In the genomic region with DNA sequence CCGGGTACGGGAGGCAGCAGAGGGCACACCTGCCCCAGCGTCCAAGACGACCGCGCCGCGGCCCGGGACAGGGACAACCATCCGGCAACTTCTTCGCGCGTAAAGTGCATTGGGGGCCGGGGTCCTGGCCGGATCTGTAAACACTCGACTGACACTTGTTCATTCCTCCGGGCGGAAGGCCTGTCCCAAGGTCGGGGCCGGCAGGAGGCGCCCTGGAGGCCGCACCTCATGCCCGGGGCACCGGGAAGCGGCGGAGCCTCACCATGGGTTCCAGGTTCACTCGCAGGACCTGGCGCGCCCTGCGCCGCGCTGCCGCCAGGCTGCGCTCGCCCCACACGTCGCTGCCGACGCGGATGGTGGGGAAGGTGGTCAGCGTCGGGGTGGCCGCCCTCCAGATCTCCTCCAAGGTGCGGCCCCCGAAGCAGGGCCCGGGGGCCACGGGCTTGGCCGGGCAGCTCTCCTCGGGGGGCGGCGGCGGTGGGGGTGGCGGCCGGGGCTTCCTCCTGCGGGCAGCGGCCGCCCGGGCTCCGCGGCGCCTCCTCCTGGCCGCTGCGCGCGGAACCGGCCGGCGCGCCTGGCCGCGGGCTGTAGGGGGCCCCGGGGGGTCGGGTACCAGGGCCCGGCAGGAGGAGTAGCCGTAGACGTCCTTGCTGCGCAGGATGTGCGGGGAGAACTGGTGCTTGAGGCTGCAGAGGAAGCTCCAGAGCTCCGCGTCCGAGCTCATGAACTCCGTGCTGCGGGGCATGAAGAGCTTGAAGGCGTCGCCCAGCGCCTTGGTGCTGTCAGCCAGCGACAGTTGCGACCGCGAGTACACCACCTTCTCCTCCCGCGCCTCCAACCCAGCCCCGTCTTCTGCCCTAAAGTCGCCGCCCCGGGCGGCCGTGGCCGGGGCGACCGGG, we compare ENCODE assay signal across 8 cellular contexts. TPM values are rescaled to one million over a fixed set of nuclear protein-coding genes. Genes with fewer than 3 reads are reported as not detected.
A peak's percentile ranks its signal among the peaks of the same experiment; 100 is the strongest.
DNase-seq lines count a peak whose midpoint lies in the region; ATAC-seq and TF ChIP-seq lines count a peak whose summit lies in the region.

No MANE protein-coding gene starts in this region.

- no peaks in the 10 kb centered on the region for H3K9me3 ChIP-seq in mononuclear cell (ENCODE audit: low read depth, low read length)

- peaks cover 15% of the 10 kb centered on the region for H3K4me1 ChIP-seq in mononuclear cell (ENCODE audit: insufficient read depth, low read length)

- peak overlapping the region; percentile 92 for H3K4me3 Mint-ChIP-seq in endothelial cell (ENCODE audit: unreplicated experiment)

- DNase-seq in NCI-H748 treated with DMSO at 0.1 percent for 48 hours (lab: John Stamatoyannopoulos, UW) = peak; percentile 34
- peak; percentile 50 to 72 (median 71) for DNase-seq in activated CD8-positive, alpha-beta memory T cell treated with anti-CD3 and anti-CD28 coated beads for 48 hours (ENCODE audit: low read depth in 2 of 3, low spot score in 2 of 3)
- peak; percentile 85 for DNase-seq in endothelial cell (ENCODE audit: low spot score)
- DNase-seq in stimulated activated CD8-positive, alpha-beta memory T cell treated with anti-CD3 and anti-CD28 coated beads, Interleukin-4, amount 100 ng/mL, for 1 hour (ENCODE audit: low read depth in 2 of 2, low spot score in 1 of 2) = peak; percentile 48 to 61

- peak; percentile 100 for TF ChIP-seq CTCF in C4-2B (conservative IDR thresholded peaks at IDR 0.05)
- peak; percentile 84 for TF ChIP-seq CTCF in endothelial cell (IDR thresholded peaks at IDR 0.05; ENCODE audit: unreplicated experiment)

- H3K27ac ChIP-seq in C4-2B = peak overlapping the region; percentile 71

- peak overlapping the region; percentile 65 for H3K4me3 ChIP-seq in mononuclear cell (ENCODE audit: low read length)

- peaks cover 8% of the 10 kb centered on the region for H3K27me3 Mint-ChIP-seq in endothelial cell (ENCODE audit: unreplicated experiment)

- peak overlapping the region; percentile 57 for H3K27ac Mint-ChIP-seq in endothelial cell (ENCODE audit: unreplicated experiment)

- no peaks in the 10 kb centered on the region for H3K9me3 Mint-ChIP-seq in endothelial cell (ENCODE audit: unreplicated experiment)

- H3K4me1 Mint-ChIP-seq in endothelial cell (ENCODE audit: unreplicated experiment) = peaks cover 11% of the 10 kb centered on the region

- H3K36me3 Mint-ChIP-seq in endothelial cell (ENCODE audit: low read depth, unreplicated experiment) = peaks cover 9% of the 10 kb centered on the region

- no peaks in the 10 kb centered on the region for H3K27me3 ChIP-seq in mononuclear cell (ENCODE audit: insufficient read depth, low read length)

- ATAC-seq in GM19035 (IDR thresholded peaks at IDR 0.05; ENCODE audit: unreplicated experiment) (peak; percentile 58), HG03342 (IDR thresholded peaks at IDR 0.05; ENCODE audit: unreplicated experiment) (peak; percentile 55)

RNA-seq across cellular contexts. Expression of a gene that starts 0.7 kb away (rescaled TPM):
- total RNA-seq in endothelial cell (ENCODE audit: unreplicated experiment) (43.4 TPM), mononuclear cell (34.5 TPM)

Comparison
In these comparisons a context has a peak if more than half of its experiments do, and no peak if none do; other contexts are left out.
1. Peak in every context shown above with its lines: DNase-seq, ATAC-seq, H3K4me3 ChIP-seq and H3K27ac ChIP-seq.
2. DNase-seq: peak in every context shown above with its lines; median percentile 85 in endothelial cell; 71 in activated CD8-positive, alpha-beta memory T cell treated with anti-CD3 and anti-CD28 coated beads for 48 hours; 54 in stimulated activated CD8-positive, alpha-beta memory T cell treated with anti-CD3 and anti-CD28 coated beads, Interleukin-4, amount 100 ng/mL, for 1 hour; 34 in NCI-H748 treated with DMSO at 0.1 percent for 48 hours.